In genomic region chr12:75636607-75637006, GRCh38 we compare ENCODE assay signal across 14 cellular contexts.
"Had no signal": no experiment of that assay in that cellular context is flagged by ENCODE, and none has a peak within 500 bp of the region (broad histone marks: within the 10 kb centered on the region; RNA-seq: fewer than 3 reads in every experiment).

No MANE protein-coding gene starts in this region.

- H3K36me3 ChIP-seq: adrenal gland, neural progenitor cell, tibial artery, vagina had no signal

- H3K27me3 ChIP-seq: adrenal gland, neural progenitor cell, tibial artery, vagina had no signal

- H3K36me3 Mint-ChIP-seq: brain, neural progenitor cell had no signal

- H3K4me3 Mint-ChIP-seq: activated CD8-positive, alpha-beta T cell treated with anti-CD3 and anti-CD28 coated beads, Interleukin-2, amount 10 ng/mL, durations not matched to agents 7 days and 5 days; brain; dendritic cell treated with granulocyte-macrophage colony-stimulating factor and Interleukin-4, amounts not matched to agents 40 ng/mL and 50 ng/mL, for 4 days; effector memory CD8-positive, alpha-beta T cell; neural progenitor cell had no signal

- H3K27ac Mint-ChIP-seq: activated CD8-positive, alpha-beta T cell treated with anti-CD3 and anti-CD28 coated beads, Interleukin-2, amount 10 ng/mL, durations not matched to agents 7 days and 5 days; dendritic cell treated with granulocyte-macrophage colony-stimulating factor and Interleukin-4, amounts not matched to agents 40 ng/mL and 50 ng/mL, for 4 days; effector memory CD8-positive, alpha-beta T cell; neural progenitor cell had no signal

- H2AFZ ChIP-seq: neural progenitor cell, parathyroid adenoma had no signal

- H3K9me3 Mint-ChIP-seq: dendritic cell treated with granulocyte-macrophage colony-stimulating factor and Interleukin-4, amounts not matched to agents 40 ng/mL and 50 ng/mL, for 4 days; effector memory CD8-positive, alpha-beta T cell had no signal

- DNase-seq: activated CD4-positive, alpha-beta T cell treated with anti-CD3 and anti-CD28 coated beads for 1 hour; activated CD8-positive, alpha-beta T cell treated with anti-CD3 and anti-CD28 coated beads, Interleukin-2, amount 10 ng/mL, durations not matched to agents 7 days and 5 days; activated naive CD4-positive, alpha-beta T cell treated with anti-CD3 and anti-CD28 coated beads, Interleukin-2, amount 50 U/mL, for 16 hours; adrenal gland; cerebellar nuclear complex; effector memory CD8-positive, alpha-beta T cell; left ventricle myocardium superior; T-helper 9 cell; tibial artery had no signal

- H3K27ac ChIP-seq: adrenal gland, neural progenitor cell, parathyroid adenoma, tibial artery, vagina had no signal

- H3K9ac ChIP-seq: neural progenitor cell, parathyroid adenoma had no signal

- H3K4me1 ChIP-seq: parathyroid adenoma, tibial artery, vagina had no signal

- H3K27me3 Mint-ChIP-seq: brain; dendritic cell treated with granulocyte-macrophage colony-stimulating factor and Interleukin-4, amounts not matched to agents 40 ng/mL and 50 ng/mL, for 4 days; effector memory CD8-positive, alpha-beta T cell had no signal

- H3K9me3 ChIP-seq: adrenal gland, tibial artery, vagina had no signal

- H3K4me3 ChIP-seq: adrenal gland, neural progenitor cell, tibial artery, vagina had no signal

- H3K4me2 ChIP-seq: neural progenitor cell had no signal

- ATAC-seq: effector memory CD8-positive, alpha-beta T cell; left ventricle myocardium superior had no signal

- H3K79me2 ChIP-seq: parathyroid adenoma had no signal
